Comparison of ENCODE assay signal across 10 cellular contexts in the genomic region with DNA sequence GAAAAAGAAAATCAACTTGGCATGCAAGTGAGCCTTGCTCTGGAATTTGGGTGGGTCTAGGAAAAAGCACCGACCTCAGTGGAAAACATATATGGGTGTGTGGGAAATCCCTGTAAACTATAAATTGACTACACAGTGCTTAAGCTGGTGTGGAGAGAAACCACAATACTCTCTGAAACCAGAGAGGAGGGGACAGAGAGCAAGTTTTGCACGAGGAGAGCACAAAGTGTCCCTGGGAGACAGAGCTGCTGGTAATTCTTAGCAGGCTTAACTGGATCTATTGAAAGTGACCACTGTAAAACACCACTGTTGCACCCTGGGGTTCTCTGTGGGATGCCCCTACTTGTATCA. TPM values are rescaled to one million over a fixed set of nuclear protein-coding genes. Genes with fewer than 3 reads are reported as not detected.
DNase-seq lines count a peak whose midpoint lies in the region; ATAC-seq and TF ChIP-seq lines count a peak whose summit lies in the region.
"Had no signal": no experiment of that assay in that cellular context is flagged by ENCODE, and none has a peak within 500 bp of the region (broad histone marks: within the 10 kb centered on the region; RNA-seq: fewer than 3 reads in every experiment).

No MANE protein-coding gene starts in this region.

- no peak overlapping the region for H3K18ac ChIP-seq in mesendoderm (ENCODE audit: low read length)

- no peak overlapping the region for H3K4me2 ChIP-seq in mesendoderm (ENCODE audit: low read length)

- no peak overlapping the region for H3K9ac ChIP-seq in mesendoderm (ENCODE audit: low read length)

- peak in 1 of 2 donors; percentile 25 for TF ChIP-seq POLR2A in thyroid gland (IDR thresholded peaks at IDR 0.05)

- no peaks in the 10 kb centered on the region for H3K36me3 Mint-ChIP-seq in activated T-cell treated with anti-CD3 and anti-CD28 coated beads, Interleukin-2, amount 50 U/mL, for 72 hours (ENCODE audit: insufficient read depth in 2 of 2)
- H3K36me3 Mint-ChIP-seq in activated T-cell treated with anti-CD3 and anti-CD28 coated beads, Interleukin-2, amount 50 U/mL, for 24 hours (ENCODE audit: low read depth) = no peaks in the 10 kb centered on the region

- H2AK5ac ChIP-seq in mesendoderm (ENCODE audit: low read length) = no peak overlapping the region

- peaks cover 9% of the 10 kb centered on the region for H3K27me3 Mint-ChIP-seq in activated T-cell treated with anti-CD3 and anti-CD28 coated beads, Interleukin-2, amount 50 U/mL, for 72 hours (ENCODE audit: low read depth)
- H3K27me3 Mint-ChIP-seq in activated T-cell treated with anti-CD3 and anti-CD28 coated beads, Interleukin-2, amount 50 U/mL, for 24 hours = peaks cover 19% of the 10 kb centered on the region

- H3K23ac ChIP-seq in mesendoderm (ENCODE audit: low read length) = no peak overlapping the region

- H3K4me3 ChIP-seq in RWPE2 (ENCODE audit: severe bottlenecking) (no peak overlapping the region), thyroid gland (replicated peaks in 1 of 3) (no peak overlapping the region), mesendoderm (ENCODE audit: low read length) (no peak overlapping the region)

- peak overlapping the region; percentile 90 for H3K27ac ChIP-seq in RWPE2 (ENCODE audit: poor library complexity, severe bottlenecking)
- H3K27ac ChIP-seq in thyroid gland = peak overlapping the region; percentile 45 to 92 (median 86)
- no peak overlapping the region for H3K27ac ChIP-seq in mesendoderm (ENCODE audit: low read depth, low read length)

- H3K56ac ChIP-seq in mesendoderm (ENCODE audit: low read length) = no peak overlapping the region

- H3K27ac Mint-ChIP-seq in activated T-cell treated with anti-CD3 and anti-CD28 coated beads, Interleukin-2, amount 50 U/mL, for 72 hours = no peak overlapping the region
- no peak overlapping the region for H3K27ac Mint-ChIP-seq in activated T-cell treated with anti-CD3 and anti-CD28 coated beads, Interleukin-2, amount 50 U/mL, for 24 hours

- no peak overlapping the region for H2BK15ac ChIP-seq in mesendoderm (replicated peaks; ENCODE audit: low read depth)

- intact Hi-C loops in thyroid gland (cut with DNase I) = no loop called here

- H3K4me3 Mint-ChIP-seq in activated T-cell treated with anti-CD3 and anti-CD28 coated beads, Interleukin-2, amount 50 U/mL, for 72 hours = peak overlapping the region; percentile 10 to 13
- H3K4me3 Mint-ChIP-seq in activated T-cell treated with anti-CD3 and anti-CD28 coated beads, Interleukin-2, amount 50 U/mL, for 24 hours = no peak overlapping the region

- no peaks in the 10 kb centered on the region for H3K79me2 ChIP-seq in mesendoderm (ENCODE audit: control insufficient read depth, insufficient read depth, low read length)

- no peak overlapping the region for H4K8ac ChIP-seq in mesendoderm (ENCODE audit: low read depth, low read length)

- H3K27me3 ChIP-seq in RWPE2 (ENCODE audit: insufficient read depth, poor library complexity, severe bottlenecking) (no peaks in the 10 kb centered on the region), thyroid gland (no peaks in the 10 kb centered on the region), mesendoderm (ENCODE audit: insufficient read depth, low read length, poor library complexity) (no peaks in the 10 kb centered on the region)

- H3K36me3 ChIP-seq in RWPE2 (ENCODE audit: low read depth) (no peaks in the 10 kb centered on the region), thyroid gland (no peaks in the 10 kb centered on the region), mesendoderm (ENCODE audit: control insufficient read depth, insufficient read depth, low read length) (no peaks in the 10 kb centered on the region)

- no peak overlapping the region for H3K4ac ChIP-seq in mesendoderm (ENCODE audit: low read depth, low read length)

- H3K9me3 ChIP-seq in RWPE2 (ENCODE audit: severe bottlenecking) (no peaks in the 10 kb centered on the region), thyroid gland (no peaks in the 10 kb centered on the region)

- H3K4me1 Mint-ChIP-seq in activated T-cell treated with anti-CD3 and anti-CD28 coated beads, Interleukin-2, amount 50 U/mL, for 72 hours (ENCODE audit: low read depth) = peaks cover 40% of the 10 kb centered on the region
- peaks cover 35% of the 10 kb centered on the region for H3K4me1 Mint-ChIP-seq in activated T-cell treated with anti-CD3 and anti-CD28 coated beads, Interleukin-2, amount 50 U/mL, for 24 hours (ENCODE audit: low read depth)

- peaks cover 0 to 2% of the 10 kb centered on the region in 2 donors for H3K9me3 Mint-ChIP-seq in activated T-cell treated with anti-CD3 and anti-CD28 coated beads, Interleukin-2, amount 50 U/mL, for 72 hours
- no peaks in the 10 kb centered on the region for H3K9me3 Mint-ChIP-seq in activated T-cell treated with anti-CD3 and anti-CD28 coated beads, Interleukin-2, amount 50 U/mL, for 24 hours

- H4K5ac ChIP-seq in mesendoderm (ENCODE audit: low read length) = no peak overlapping the region

- no peak overlapping the region for H2BK120ac ChIP-seq in mesendoderm (ENCODE audit: low read depth, low read length)

- peak; percentile 54 to 60 for ATAC-seq in activated T-cell treated with anti-CD3 and anti-CD28 coated beads, Interleukin-2, amount 50 U/mL, for 72 hours (replicated peaks in 1 of 2)
- ATAC-seq in HG02759 (IDR thresholded peaks at IDR 0.05; ENCODE audit: unreplicated experiment) (peak; percentile 80), RWPE2 (ENCODE audit: low read depth) (no peak)

- no peak overlapping the region for H2BK5ac ChIP-seq in mesendoderm (ENCODE audit: low read length)

- peaks cover 39% of the 10 kb centered on the region for H3K4me1 ChIP-seq in RWPE2 (ENCODE audit: insufficient read depth, poor library complexity, severe bottlenecking)
- peaks cover 39 to 47% of the 10 kb centered on the region in 2 donors for H3K4me1 ChIP-seq in thyroid gland
- no peaks in the 10 kb centered on the region for H3K4me1 ChIP-seq in mesendoderm (ENCODE audit: control insufficient read depth, low read depth, low read length)

- peak in 1 of 2 donors; percentile 5 for DNase-seq in activated T-cell treated with anti-CD3 and anti-CD28 coated beads, Interleukin-2, amount 50 U/mL, for 72 hours
- no peak for DNase-seq in activated T-cell treated with anti-CD3 and anti-CD28 coated beads, Interleukin-2, amount 50 U/mL, for 24 hours
- DNase-seq in RWPE2 (ENCODE audit: low spot score) (no peak), thyroid gland (peak; percentile 34), mesendoderm (no peak), mesenteric fat pad (ENCODE audit: low spot score) (no peak), NAMALWA (ENCODE audit: low spot score) (no peak)
- DNase-seq: anterior cingulate cortex, NCI-H748 treated with DMSO at 0.1 percent for 48 hours had no signal

- WGBS in thyroid gland, 2 donors = 13 to 24% methylated on average over 2 of the region's 2 CpGs
- no CpG with 5 or more reads among the region's 2 CpGs for WGBS in mesendoderm (ENCODE audit: extremely low coverage, insufficient coverage, low lambda C conversion rate)

- H3K79me1 ChIP-seq in mesendoderm (ENCODE audit: low read length) = no peaks in the 10 kb centered on the region

- TF ChIP-seq CTCF in RWPE2 (IDR thresholded peaks at IDR 0.05; ENCODE audit: poor library complexity, severe bottlenecking) (no peak), thyroid gland (IDR thresholded peaks at IDR 0.05) (no peak)

RNA-seq across cellular contexts. Expression of gene KCNJ15, which starts 12.8 kb away (rescaled TPM):
- under 1 TPM in 1 of 2 donors, not detected in 1; 0.07 TPM for total RNA-seq in activated T-cell treated with anti-CD3 and anti-CD28 coated beads, Interleukin-2, amount 50 U/mL, for 72 hours
- total RNA-seq in thyroid gland (10 to 100 TPM; 29.2 to 71.2 (median 59.5) TPM), mesenteric fat pad (7.6 TPM)
- polyA plus RNA-seq in mesendoderm (2013, experiment 1 of 2) = 0.17 TPM
- polyA plus RNA-seq in mesendoderm (2013, experiment 2 of 2) = 0.28 TPM

Comparison
In these comparisons a context has a peak if more than half of its experiments do, and no peak if none do; other contexts are left out.
1. DNase-seq: peak in thyroid gland (2 of 2); none in activated T-cell treated with anti-CD3 and anti-CD28 coated beads, Interleukin-2, amount 50 U/mL, for 24 hours (single experiment), RWPE2 (single experiment), mesendoderm (single experiment), mesenteric fat pad (single experiment) and NAMALWA (single experiment).